In genomic region chr6:158753826-158754225, GRCh38 we compare ENCODE assay signal across 3 cellular contexts.
"Had no signal": no experiment of that assay in that cellular context is flagged by ENCODE, and none has a peak within 500 bp of the region (broad histone marks: within the 10 kb centered on the region; RNA-seq: fewer than 3 reads in every experiment).

No MANE protein-coding gene starts in this region.

- H3K4me3 ChIP-seq: GM12878 had no signal

- ATAC-seq: GM12878 had no signal

- DNase-seq: GDM1, GF-D8 had no signal
